36 cellular contexts compared by ENCODE assay signal in genomic region chr4:63123441-63123840, GRCh38.
"Had no signal": no experiment of that assay in that cellular context is flagged by ENCODE, and none has a peak within 500 bp of the region (broad histone marks: within the 10 kb centered on the region; RNA-seq: fewer than 3 reads in every experiment).

No MANE protein-coding gene starts in this region.

- FAIRE-seq: astrocyte, bronchial epithelial cell, RCC 7860 had no signal

- H3K9me3 ChIP-seq: body of pancreas had no signal

- H3K27me3 ChIP-seq: body of pancreas had no signal

- H3K4me1 ChIP-seq: body of pancreas had no signal

- H3K9ac ChIP-seq: KMS-11 had no signal

- H3K4me3 ChIP-seq: body of pancreas, PC-9 had no signal

- H3K4me2 ChIP-seq: KMS-11, PC-9 had no signal

- H3K27ac ChIP-seq: body of pancreas, KMS-11, PC-9, RWPE1, WERI-Rb-1 had no signal

- H2AFZ ChIP-seq: PC-9 had no signal

- H3K36me3 ChIP-seq: WERI-Rb-1 had no signal

- DNase-seq: activated CD4-positive, alpha-beta memory T cell treated with anti-CD3 and anti-CD28 coated beads, Interleukin-2, amount 10 ng/mL, durations not matched to agents 7 days and 5 days; activated CD4-positive, alpha-beta T cell treated with anti-CD3 and anti-CD28 coated beads for 1 hour; activated CD4-positive, alpha-beta T cell treated with anti-CD3 and anti-CD28 coated beads for 48 hours; activated CD4-positive, CD25-positive, alpha-beta regulatory T cell; activated gamma-delta T cell; activated naive CD4-positive, alpha-beta T cell treated with Interleukin-2 at 50 U/mL for 16 hours; activated naive CD8-positive, alpha-beta T cell treated with anti-CD3 and anti-CD28 coated beads, Interleukin-2, amount 10 ng/mL, durations not matched to agents 7 days and 5 days; activated T-cell treated with anti-CD3 and anti-CD28 coated beads, Interleukin-2, amount 50 U/mL, for 1 hour; activated T-cell treated with anti-CD3 and anti-CD28 coated beads, Interleukin-2, amount 50 U/mL, for 72 hours; body of pancreas; caudate nucleus; cerebellar nuclear complex; NCI-H1048; NCI-H1105 treated with DMSO at 0.1 percent for 48 hours; NCI-H1436; NCI-H1694; NCI-H1930; NCI-H2081 treated with DMSO at 0.1 percent for 48 hours; NCI-H226; NCI-H446 treated with DMSO at 0.1 percent for 48 hours; NCI-H524; NCI-H69; NCI-H82; PC-9; SIG-M5; T-cell; T-helper 17 cell; WERI-Rb-1 had no signal

- ATAC-seq: activated T-cell treated with anti-CD3 and anti-CD28 coated beads, Interleukin-2, amount 50 U/mL, for 72 hours; activated T-helper 17 cell treated with anti-CD3 and anti-CD28 coated beads, Interleukin-2, amount 50 U/mL, for 72 hours; body of pancreas; Right ventricle myocardium inferior; SK-N-SH treated with all-trans-retinoic acid at 6 μM for 48 hours; T-cell; T-helper 17 cell had no signal
